8 cellular contexts compared by ENCODE assay signal in genomic region chr5:40678021-40678939, GRCh38. TPM values are rescaled to one million over a fixed set of nuclear protein-coding genes. Genes with fewer than 3 reads are reported as not detected.
A peak's percentile ranks its signal among the peaks of the same experiment; 100 is the strongest.
DNase-seq lines count a peak whose midpoint lies in the region; ATAC-seq and TF ChIP-seq lines count a peak whose summit lies in the region.

No MANE protein-coding gene starts in this region.

- peaks cover 64% of the 10 kb centered on the region for H3K4me1 Mint-ChIP-seq in chondrocyte (ENCODE audit: low read depth)
- H3K4me1 Mint-ChIP-seq in naive B cell, result peaks cover 35 to 53% (median 42%) of the 10 kb centered on the region in 3 donors

- H3K4me3 Mint-ChIP-seq in chondrocyte (ENCODE audit: unreplicated experiment) (peak overlapping the region; percentile 94), naive B cell (peak overlapping the region; percentile 91 to 100 (median 99))

- no peaks in the 10 kb centered on the region for H3K9me3 Mint-ChIP-seq in chondrocyte (ENCODE audit: low read depth)
- H3K9me3 Mint-ChIP-seq in naive B cell, result no peaks in the 10 kb centered on the region

- H3K27ac Mint-ChIP-seq in chondrocyte (ENCODE audit: unreplicated experiment), result peak overlapping the region; percentile 92
- peak overlapping the region in 4 of 6 donors; percentile 92 to 97 (median 96) for H3K27ac Mint-ChIP-seq in naive B cell

- DNase-seq in DMS53 treated with DMSO at 0.1 percent for 48 hours (lab: John Stamatoyannopoulos, UW; ENCODE audit: unreplicated experiment) (peak; percentile 2), NCI-H748 (lab: John Stamatoyannopoulos, UW; ENCODE audit: unreplicated experiment) (peak; percentile 31), chondrocyte (ENCODE audit: low spot score) (no peak), naive B cell (no peak), activated gamma-delta T cell (lab: John Stamatoyannopoulos, UW) (no peak), NCI-H1092 (lab: John Stamatoyannopoulos, UW) (no peak)
- DNase-seq in stimulated activated CD4-positive, alpha-beta T cell treated with anti-CD3 and anti-CD28 coated beads, Interleukin-2, amount 100 ng/mL, for 24 hours, result no peak

- no peaks in the 10 kb centered on the region for H3K27me3 Mint-ChIP-seq in chondrocyte (ENCODE audit: low read depth)
- H3K27me3 Mint-ChIP-seq in naive B cell, result no peaks in the 10 kb centered on the region

- H3K36me3 Mint-ChIP-seq in chondrocyte (ENCODE audit: low read depth) (no peaks in the 10 kb centered on the region), naive B cell (no peaks in the 10 kb centered on the region)

- ATAC-seq in naive B cell (ENCODE audit: low read depth in 2 of 2), result no peak
- no peak for ATAC-seq in GM21529 (IDR thresholded peaks at IDR 0.05; ENCODE audit: unreplicated experiment)

- no peak for TF ChIP-seq CTCF in chondrocyte (IDR thresholded peaks at IDR 0.05)

RNA-seq across cellular contexts. Expression of gene PTGER4, which starts 1.4 kb away (rescaled TPM):
- 4.3 to 15.4 TPM (median 4.9 TPM) in 3 replicates for total RNA-seq in chondrocyte
- 10 to 100 TPM; 21.4 to 66.3 (median 38.7) TPM for polyA plus RNA-seq in naive B cell (ENCODE audit: low read depth in 6 of 6)

Comparison
In these comparisons a context has a peak if more than half of its experiments do, and no peak if none do; other contexts are left out.
1. DNase-seq: peak in DMS53 treated with DMSO at 0.1 percent for 48 hours (single experiment) and NCI-H748 (single experiment); none in chondrocyte (single experiment), naive B cell (single experiment), activated gamma-delta T cell (single experiment), stimulated activated CD4-positive, alpha-beta T cell treated with anti-CD3 and anti-CD28 coated beads, Interleukin-2, amount 100 ng/mL, for 24 hours (0 of 2) and NCI-H1092 (single experiment).